Comparison of ENCODE assay signal across 14 cellular contexts in genomic region chr13:19961484-19961883, GRCh38. TPM values are rescaled to one million over a fixed set of nuclear protein-coding genes. Genes with fewer than 3 reads are reported as not detected.
DNase-seq lines count a peak whose midpoint lies in the region; ATAC-seq, FAIRE-seq and TF ChIP-seq lines count a peak whose summit lies in the region.
"Had no signal": no experiment of that assay in that cellular context is flagged by ENCODE, and none has a peak within 500 bp of the region (broad histone marks: within the 10 kb centered on the region; RNA-seq: fewer than 3 reads in every experiment).

No MANE protein-coding gene starts in this region.

- H3K18ac ChIP-seq in H9 (ENCODE audit: insufficient read length, low read depth, low read length) = no peak overlapping the region

- no peak overlapping the region for H2BK120ac ChIP-seq in H9 (ENCODE audit: low read depth, low read length, poor library complexity, severe bottlenecking)

- H2AFZ ChIP-seq in H9 (ENCODE audit: low read length) = no peak overlapping the region
- no peak overlapping the region for H2AFZ ChIP-seq in astrocyte (ENCODE audit: low read depth, low read length)

- H3K79me1 ChIP-seq in H9 (ENCODE audit: insufficient read depth, low read depth, low read length, poor library complexity, severe bottlenecking) = peaks cover 6% of the 10 kb centered on the region

- H3K27ac ChIP-seq in BLaER1 = no peak overlapping the region
- no peak overlapping the region for H3K27ac ChIP-seq in H9 (ENCODE audit: insufficient read length, low read depth, low read length)
- no peak overlapping the region for H3K27ac ChIP-seq in astrocyte (ENCODE audit: low read depth, low read length)
- no peak overlapping the region for H3K27ac ChIP-seq in SJCRH30
- H3K27ac ChIP-seq: upper lobe of right lung had no signal

- H3K4me1 Mint-ChIP-seq in H9 = peaks cover 21 to 30% of the 10 kb centered on the region in 2 experiments
- peaks cover 9% of the 10 kb centered on the region for H3K4me1 Mint-ChIP-seq in astrocyte (ENCODE audit: low read depth, unreplicated experiment)
- peaks cover 27 to 29% of the 10 kb centered on the region in 2 donors for H3K4me1 Mint-ChIP-seq in natural killer cell

- H3K27ac Mint-ChIP-seq in H9 = peak overlapping the region in 1 of 3 experiments; percentile 12; a peak in 1 of 7 replicates
- H3K27ac Mint-ChIP-seq in astrocyte (ENCODE audit: unreplicated experiment) = no peak overlapping the region
- peak overlapping the region; percentile 46 to 67 for H3K27ac Mint-ChIP-seq in natural killer cell

- no peak overlapping the region for H3K4ac ChIP-seq in H9 (ENCODE audit: low read depth, low read length)

- no peak overlapping the region for H2BK20ac ChIP-seq in H9 (ENCODE audit: low read depth, low read length, poor library complexity, severe bottlenecking)

- ATAC-seq in natural killer cell = no peak
- ATAC-seq: heart right ventricle, upper lobe of right lung had no signal

- H2BK5ac ChIP-seq in H9 (ENCODE audit: insufficient read length, low read length) = no peak overlapping the region

- H3T11ph ChIP-seq in H9 (ENCODE audit: low read length) = no peak overlapping the region

- no peak overlapping the region for H2AK5ac ChIP-seq in H9 (ENCODE audit: insufficient read length, low read length)

- H3K4me2 ChIP-seq in BLaER1 (peak overlapping the region; percentile 94), H9 (ENCODE audit: insufficient read depth, insufficient read length, low read length) (no peak overlapping the region), astrocyte (ENCODE audit: low read length) (peak overlapping the region; percentile 97)

- H4K91ac ChIP-seq in H9 (ENCODE audit: insufficient read length, low read depth, low read length) = no peak overlapping the region

- H3K23ac ChIP-seq in H9 (ENCODE audit: insufficient read length, low read depth, low read length) = no peak overlapping the region

- H4K8ac ChIP-seq in H9 (replicated peaks; ENCODE audit: insufficient read length, low read depth, low read length) = no peak overlapping the region

- intact Hi-C loops in natural killer cell (cut with micrococcal nuclease) = loop anchor here (10.0 kb wide), 1 partner anchor 177 kb away; the partner anchor contains the start of gene PSPC1

- no peak overlapping the region for H2BK15ac ChIP-seq in H9 (ENCODE audit: low read depth, low read length)

- peaks cover 46% of the 10 kb centered on the region for H3K36me3 ChIP-seq in BLaER1
- H3K36me3 ChIP-seq in astrocyte (ENCODE audit: insufficient read depth, low read length) = peaks cover 4% of the 10 kb centered on the region
- peaks cover 38% of the 10 kb centered on the region for H3K36me3 ChIP-seq in SJCRH30

- H3K9ac ChIP-seq in BLaER1 (no peak overlapping the region), H9 (ENCODE audit: extremely low read depth, insufficient read length, low read length) (no peak overlapping the region), astrocyte (ENCODE audit: low read length) (no peak overlapping the region)

- H3K23me2 ChIP-seq in H9 (ENCODE audit: insufficient read length, low read depth, low read length, poor library complexity, severe bottlenecking) = peaks cover 6% of the 10 kb centered on the region

- TF ChIP-seq CTCF in H9 (conservative IDR thresholded peaks at IDR 0.05) (no peak), astrocyte (IDR thresholded peaks at IDR 0.05; ENCODE audit: insufficient read depth, low read depth, low read length) (no peak), natural killer cell (IDR thresholded peaks at IDR 0.05) (no peak)

- H3K4me3 Mint-ChIP-seq in H9 (peak overlapping the region; percentile 42 to 68), astrocyte (ENCODE audit: unreplicated experiment) (peak overlapping the region; percentile 95), natural killer cell (no peak overlapping the region)

- DNase-seq in H9 = no peak
- no peak for DNase-seq in astrocyte (ENCODE audit: low read depth)
- DNase-seq in natural killer cell = no peak
- DNase-seq in SJCRH30 = no peak
- no peak for DNase-seq in NCI-H748 (lab: John Stamatoyannopoulos, UW; ENCODE audit: unreplicated experiment)
- no peak for DNase-seq in GM19238 (ENCODE audit: insufficient read length, low spot score)
- DNase-seq in NCI-H446 treated with DMSO at 0.1 percent for 48 hours (lab: John Stamatoyannopoulos, UW) = no peak
- DNase-seq: activated CD4-positive, alpha-beta T cell treated with anti-CD3 and anti-CD28 coated beads, Interleukin-2, amount 50 U/mL, for 4 hours; DMS53; heart right ventricle; NCI-H1436 treated with DMSO at 0.1 percent for 48 hours; upper lobe of right lung had no signal

- H4K5ac ChIP-seq in H9 (ENCODE audit: insufficient read length, low read depth, low read length) = no peak overlapping the region

- H3K4me3 ChIP-seq in BLaER1 (no peak overlapping the region), astrocyte (ENCODE audit: insufficient read depth, low read depth, low read length) (no peak overlapping the region), SJCRH30 (no peak overlapping the region)
- H3K4me3 ChIP-seq: HAP-1, upper lobe of right lung had no signal

- H4K20me1 ChIP-seq in BLaER1 = peaks cover 63% of the 10 kb centered on the region
- H4K20me1 ChIP-seq in H9 (ENCODE audit: control insufficient read depth, insufficient read depth, insufficient read length) = no peaks in the 10 kb centered on the region
- H4K20me1 ChIP-seq in astrocyte (ENCODE audit: insufficient read depth, low read length) = peaks cover 56% of the 10 kb centered on the region

- H3K27me3 ChIP-seq in BLaER1 (no peaks in the 10 kb centered on the region), H9 (ENCODE audit: insufficient read depth, low read length) (no peaks in the 10 kb centered on the region), astrocyte (ENCODE audit: insufficient read depth, low read length) (no peaks in the 10 kb centered on the region), SJCRH30 (no peaks in the 10 kb centered on the region)
- H3K27me3 ChIP-seq: heart right ventricle, upper lobe of right lung had no signal

- H3K14ac ChIP-seq in H9 (ENCODE audit: insufficient read depth, low read length) = no peak overlapping the region

- no peaks in the 10 kb centered on the region; the same call in 1 of the 2 replicates for H3K27me3 Mint-ChIP-seq in H9 (ENCODE audit: low read depth)
- no peaks in the 10 kb centered on the region for H3K27me3 Mint-ChIP-seq in astrocyte (ENCODE audit: low read depth, unreplicated experiment)
- H3K27me3 Mint-ChIP-seq in natural killer cell (ENCODE audit: low read depth in 2 of 2) = no peaks in the 10 kb centered on the region

- no peak overlapping the region for H2BK12ac ChIP-seq in H9 (ENCODE audit: insufficient read length, low read depth, low read length)

- H3K9me3 Mint-ChIP-seq in H9 = no peaks in the 10 kb centered on the region
- H3K9me3 Mint-ChIP-seq in astrocyte (ENCODE audit: unreplicated experiment) = no peaks in the 10 kb centered on the region
- H3K9me3 Mint-ChIP-seq in natural killer cell = no peaks in the 10 kb centered on the region

- peaks cover 33% of the 10 kb centered on the region; the same call in 1 of the 2 replicates for H3K79me2 ChIP-seq in H9 (ENCODE audit: insufficient read depth, low read length)
- peaks cover 71% of the 10 kb centered on the region for H3K79me2 ChIP-seq in astrocyte (ENCODE audit: insufficient read depth, low read length)

- H3K9me3 ChIP-seq in BLaER1 = no peaks in the 10 kb centered on the region
- H3K9me3 ChIP-seq in H9 (ENCODE audit: control insufficient read depth, low read depth, low read length) = no peaks in the 10 kb centered on the region
- no peaks in the 10 kb centered on the region for H3K9me3 ChIP-seq in astrocyte (ENCODE audit: insufficient read depth, low read depth, low read length)
- H3K9me3 ChIP-seq in SJCRH30 (replicated peaks) = no peaks in the 10 kb centered on the region
- H3K9me3 ChIP-seq: HAP-1, heart right ventricle, upper lobe of right lung had no signal

- H3K36me3 Mint-ChIP-seq in H9 (ENCODE audit: insufficient read depth in 1 of 3, low read depth in 3 of 3) (peaks cover 33 to 50% (median 43%) of the 10 kb centered on the region in 3 experiments; a peak in 6 of 7 replicates), astrocyte (ENCODE audit: low read depth, unreplicated experiment) (peaks cover 4% of the 10 kb centered on the region), natural killer cell (no peaks in the 10 kb centered on the region)

- H3K4me1 ChIP-seq in BLaER1 = peaks cover 35% of the 10 kb centered on the region
- H3K4me1 ChIP-seq in H9 (ENCODE audit: insufficient read depth, low read length) = no peaks in the 10 kb centered on the region
- H3K4me1 ChIP-seq in astrocyte (ENCODE audit: insufficient read depth, low read length) = peaks cover 18% of the 10 kb centered on the region
- peaks cover 12% of the 10 kb centered on the region for H3K4me1 ChIP-seq in SJCRH30

- no peak overlapping the region for H3K56ac ChIP-seq in H9 (ENCODE audit: insufficient read length, low read depth, low read length)

- FAIRE-seq in astrocyte (lab: Jason Lieb, UNC) = no peak

- no CpG with 5 or more reads among the region's 4 CpGs for WGBS in H9 (ENCODE audit: extremely low coverage, insufficient read length, low lambda C conversion rate)

RNA-seq across cellular contexts. Expression of gene ZMYM2, which starts 3.0 kb away (rescaled TPM):
- total RNA-seq in H9 (2021) (169 and 173 TPM in 2 replicates), astrocyte (103 and 109 TPM in 2 replicates), natural killer cell (100 to 1,000 TPM in 1 of 3 donors, 10 to 100 TPM in 2; 82.1 to 101 (median 87.0) TPM)
- total RNA-seq in SJCRH30 (2014; rRNA removed; shearing (Covaris generic)) = 101 and 109 TPM in 2 replicates
